In genomic region chr7:93231799-93232672, GRCh38 we compare ENCODE assay signal across 8 cellular contexts. TPM values are rescaled to one million over a fixed set of nuclear protein-coding genes. Genes with fewer than 3 reads are reported as not detected.
DNase-seq lines count a peak whose midpoint lies in the region; ATAC-seq and TF ChIP-seq lines count a peak whose summit lies in the region.

Gene VPS50, plus strand, starts transcription at chr7:93232366. Its CDS starts 102 bp downstream, at chr7:93232468.

- CTCF ChIA-PET in naive thymus-derived CD4-positive, alpha-beta T cell (lab: Charles Lee), result interaction anchor here (0.7 to 1.6 kb wide), 5 partner anchors 8 to 395 kb away, joined by 3 to 9 read pairs (median 4); partner anchors contain the start of gene CDK6

- peak within 1 kb of the TSS; percentile 99 for H2AFZ ChIP-seq in DND-41 (ENCODE audit: low read depth, low read length)
- H2AFZ ChIP-seq in GM23338, result peak within 1 kb of the TSS; percentile 92
- H2AFZ ChIP-seq in fibroblast of lung (ENCODE audit: low read length), result peak within 1 kb of the TSS; percentile 100

- H3K79me2 ChIP-seq in DND-41 (ENCODE audit: insufficient read depth, low read length), result peaks cover 34% of the 10 kb centered on the region
- H3K79me2 ChIP-seq in GM23338 (replicated peaks; ENCODE audit: insufficient read depth), result peaks cover 21% of the 10 kb centered on the region; the same call in 1 of the 2 replicates
- peaks cover 15% of the 10 kb centered on the region for H3K79me2 ChIP-seq in fibroblast of lung (ENCODE audit: control insufficient read depth, insufficient read depth, low read length)

- no peaks in the 10 kb centered on the region for H4K20me1 ChIP-seq in DND-41 (ENCODE audit: insufficient read depth, low read length)
- H4K20me1 ChIP-seq in GM23338 (replicated peaks; ENCODE audit: insufficient read depth), result no peaks in the 10 kb centered on the region
- H4K20me1 ChIP-seq in fibroblast of lung (ENCODE audit: control insufficient read depth, extremely low read depth, insufficient read depth, low read length), result no peaks in the 10 kb centered on the region

- H3K4me1 ChIP-seq in DND-41 (ENCODE audit: insufficient read depth, low read length) (peaks cover 32% of the 10 kb centered on the region), GM23338 (ENCODE audit: insufficient read depth) (no peaks in the 10 kb centered on the region), fibroblast of lung (ENCODE audit: control insufficient read depth, extremely low read depth, insufficient read depth, low read length) (no peaks in the 10 kb centered on the region)
- peaks cover 6% of the 10 kb centered on the region in 2 donors for H3K4me1 ChIP-seq in naive thymus-derived CD4-positive, alpha-beta T cell (ENCODE audit: control insufficient read depth in 2 of 2, insufficient read depth in 2 of 2, low read length in 2 of 2)

- TF ChIP-seq CTCF in DND-41 (IDR thresholded peaks at IDR 0.05; ENCODE audit: borderline replicate concordance, extremely low read depth, low read length, poor library complexity, severe bottlenecking) (no peak), GM23338 (conservative IDR thresholded peaks at IDR 0.05; ENCODE audit: low read depth in 2 of 2) (peak; percentile 15 to 44; a peak in 2 of 4 replicates), fibroblast of lung (conservative IDR thresholded peaks at IDR 0.05 in 1 of 2, IDR thresholded peaks at IDR 0.05 in 1 of 2; ENCODE audit: low read depth in 1 of 2, low read length in 2 of 2) (no peak)

- no peaks in the 10 kb centered on the region for H3K9me2 ChIP-seq in GM23338 (ENCODE audit: insufficient read depth)

- DNase-seq in DND-41 (peak; percentile 96), GM23338 (ENCODE audit: low spot score) (peak; percentile 99), LHCN-M2 (ENCODE audit: low read depth) (peak; percentile 98), RPMI8226 (peak; percentile 97), fibroblast of lung (ENCODE audit: low read depth in 2 of 2) (peak; percentile 94 to 96)
- peak; percentile 79 to 80 for DNase-seq in activated T-helper 1 cell treated with anti-CD3 and anti-CD28 coated beads, Interleukin-2, amount 50 U/mL, for 16 hours (ENCODE audit: low read depth in 1 of 2, low spot score in 1 of 2)
- peak; percentile 74 to 97 (median 96) for DNase-seq in naive thymus-derived CD4-positive, alpha-beta T cell
- peak; percentile 91 for DNase-seq in stimulated activated naive B cell treated with anti-CD40 and anti-IgM and Interleukin-4, amounts not matched to agents 10 μg/mL and 1 μg/mL and 100 μg/mL, for 72 hours

- peak within 1 kb of the TSS; percentile 78 for H3K27ac ChIP-seq in DND-41 (ENCODE audit: low read length)
- H3K27ac ChIP-seq in GM23338 (ENCODE audit: low read depth), result peak within 1 kb of the TSS; percentile 51; the same call in 1 of the 2 replicates
- H3K27ac ChIP-seq in fibroblast of lung (ENCODE audit: insufficient read depth, low read length), result peak within 1 kb of the TSS; percentile 58
- peak within 1 kb of the TSS; percentile 89 for H3K27ac ChIP-seq in naive thymus-derived CD4-positive, alpha-beta T cell (ENCODE audit: low read depth, low read length)

- no peaks in the 10 kb centered on the region for H3F3A ChIP-seq in GM23338 (replicated peaks; ENCODE audit: low read depth)

- POLR2A ChIA-PET in naive thymus-derived CD4-positive, alpha-beta T cell (lab: Charles Lee), result interaction anchor here (0.5 to 2.6 kb wide), 9 partner anchors 8 to 1352 kb away, joined by 3 to 14 read pairs (median 7); partner anchors contain the start of genes AKAP9, GATAD1, PEX1 and RBM48

- H3K4me3 Mint-ChIP-seq in GM23338, result peak within 1 kb of the TSS; percentile 94
- peak within 1 kb of the TSS; percentile 91 to 99 (median 97) for H3K4me3 Mint-ChIP-seq in naive thymus-derived CD4-positive, alpha-beta T cell
- H3K4me3 Mint-ChIP-seq in stimulated activated naive B cell treated with anti-CD40 and anti-IgM and Interleukin-4, amounts not matched to agents 10 μg/mL and 1 μg/mL and 100 μg/mL, for 72 hours, result peak within 1 kb of the TSS; percentile 96 to 99

- peak; percentile 99 for ATAC-seq in DND-41 (ENCODE audit: insufficient read depth, low read depth)
- ATAC-seq in GM23338, result peak; percentile 96
- ATAC-seq in naive thymus-derived CD4-positive, alpha-beta T cell, result peak; percentile 98
- peak; percentile 99 for ATAC-seq in stimulated activated naive B cell treated with anti-CD40 and anti-IgM and Interleukin-4, amounts not matched to agents 10 μg/mL and 1 μg/mL and 100 μg/mL, for 72 hours (replicated peaks)

- H3K27ac Mint-ChIP-seq in GM23338, result peak within 1 kb of the TSS; percentile 95
- H3K27ac Mint-ChIP-seq in naive thymus-derived CD4-positive, alpha-beta T cell, result peak within 1 kb of the TSS; percentile 93 to 99 (median 98)
- peak within 1 kb of the TSS; percentile 95 for H3K27ac Mint-ChIP-seq in stimulated activated naive B cell treated with anti-CD40 and anti-IgM and Interleukin-4, amounts not matched to agents 10 μg/mL and 1 μg/mL and 100 μg/mL, for 72 hours

- H3K9me3 ChIP-seq in DND-41 (ENCODE audit: insufficient read depth, low read length, severe bottlenecking) (no peaks in the 10 kb centered on the region), fibroblast of lung (ENCODE audit: control insufficient read depth, insufficient read depth, low read depth, low read length) (no peaks in the 10 kb centered on the region)
- no peaks in the 10 kb centered on the region for H3K9me3 ChIP-seq in naive thymus-derived CD4-positive, alpha-beta T cell (ENCODE audit: control insufficient read depth in 2 of 3, low read length in 3 of 3)

- H3K36me3 ChIP-seq in DND-41 (ENCODE audit: insufficient read depth, low read length), result no peaks in the 10 kb centered on the region
- no peaks in the 10 kb centered on the region for H3K36me3 ChIP-seq in GM23338 (ENCODE audit: insufficient read depth)
- no peaks in the 10 kb centered on the region for H3K36me3 ChIP-seq in fibroblast of lung (ENCODE audit: control insufficient read depth, insufficient read depth, low read length)
- H3K36me3 ChIP-seq in naive thymus-derived CD4-positive, alpha-beta T cell (ENCODE audit: control insufficient read depth in 2 of 3, insufficient read depth in 3 of 3, low read length in 3 of 3), result peaks cover 0 to 2% (median 0%) of the 10 kb centered on the region in 3 experiments

- H3K4me2 ChIP-seq in DND-41 (ENCODE audit: insufficient read depth, low read length), result peak within 1 kb of the TSS; percentile 79
- H3K4me2 ChIP-seq in GM23338, result peak within 1 kb of the TSS; percentile 82
- H3K4me2 ChIP-seq in fibroblast of lung (ENCODE audit: extremely low read depth, insufficient read depth, low read length), result peak within 1 kb of the TSS; percentile 95

- intact Hi-C loops in naive thymus-derived CD4-positive, alpha-beta T cell (cut with micrococcal nuclease), result loop anchor here (1.0 to 10.0 kb wide), 24 partner anchors 13 to 1426 kb away; partner anchors contain the start of genes AKAP9 (in 2 of the 2), BET1 (in 2 of the 2), CASD1 (in 2 of the 2) and CYP51A1 (in 2 of the 2)

- no peaks in the 10 kb centered on the region for H3K36me3 Mint-ChIP-seq in GM23338 (ENCODE audit: low read depth)
- no peaks in the 10 kb centered on the region for H3K36me3 Mint-ChIP-seq in naive thymus-derived CD4-positive, alpha-beta T cell
- H3K36me3 Mint-ChIP-seq in stimulated activated naive B cell treated with anti-CD40 and anti-IgM and Interleukin-4, amounts not matched to agents 10 μg/mL and 1 μg/mL and 100 μg/mL, for 72 hours, result no peaks in the 10 kb centered on the region

- H3K27me3 ChIP-seq in DND-41 (ENCODE audit: insufficient read depth, low read length, poor library complexity) (no peaks in the 10 kb centered on the region), GM23338 (ENCODE audit: insufficient read depth) (no peaks in the 10 kb centered on the region), fibroblast of lung (ENCODE audit: control insufficient read depth, insufficient read depth, low read length) (no peaks in the 10 kb centered on the region)
- H3K27me3 ChIP-seq in naive thymus-derived CD4-positive, alpha-beta T cell (ENCODE audit: control insufficient read depth in 2 of 2, insufficient read depth in 2 of 2, low read length in 2 of 2), result no peaks in the 10 kb centered on the region

- H3K9ac ChIP-seq in DND-41 (ENCODE audit: low read depth, low read length) (peak within 1 kb of the TSS; percentile 63), fibroblast of lung (ENCODE audit: insufficient read depth, low read length) (peak within 1 kb of the TSS; percentile 60)

- H3K4me1 Mint-ChIP-seq in GM23338, result no peaks in the 10 kb centered on the region
- H3K4me1 Mint-ChIP-seq in naive thymus-derived CD4-positive, alpha-beta T cell, result peaks cover 5 to 38% (median 21%) of the 10 kb centered on the region in 7 donors
- H3K4me1 Mint-ChIP-seq in stimulated activated naive B cell treated with anti-CD40 and anti-IgM and Interleukin-4, amounts not matched to agents 10 μg/mL and 1 μg/mL and 100 μg/mL, for 72 hours, result peaks cover 2 to 10% of the 10 kb centered on the region in 2 donors

- no peaks in the 10 kb centered on the region for H3K27me3 Mint-ChIP-seq in GM23338 (ENCODE audit: insufficient read depth, low read depth, poor library complexity)
- H3K27me3 Mint-ChIP-seq in naive thymus-derived CD4-positive, alpha-beta T cell, result peaks cover 0 to 12% (median 0%) of the 10 kb centered on the region in 5 donors
- H3K27me3 Mint-ChIP-seq in stimulated activated naive B cell treated with anti-CD40 and anti-IgM and Interleukin-4, amounts not matched to agents 10 μg/mL and 1 μg/mL and 100 μg/mL, for 72 hours, result no peaks in the 10 kb centered on the region

- H3K4me3 ChIP-seq in DND-41 (ENCODE audit: low read depth in 1 of 2, low read length in 2 of 2) (peak within 1 kb of the TSS; percentile 53 to 74), GM23338 (peak within 1 kb of the TSS; percentile 67), fibroblast of lung (replicated peaks in 1 of 4; ENCODE audit: control extremely low read depth in 1 of 4, insufficient read depth in 1 of 4, low read depth in 3 of 4, low read length in 4 of 4) (peak within 1 kb of the TSS; percentile 91 to 99 (median 93))
- peak within 1 kb of the TSS; percentile 93 for H3K4me3 ChIP-seq in naive thymus-derived CD4-positive, alpha-beta T cell (ENCODE audit: low read length)

- H3K9me3 Mint-ChIP-seq in GM23338, result no peaks in the 10 kb centered on the region
- peaks cover 0 to 4% (median 0%) of the 10 kb centered on the region in 11 donors for H3K9me3 Mint-ChIP-seq in naive thymus-derived CD4-positive, alpha-beta T cell
- H3K9me3 Mint-ChIP-seq in stimulated activated naive B cell treated with anti-CD40 and anti-IgM and Interleukin-4, amounts not matched to agents 10 μg/mL and 1 μg/mL and 100 μg/mL, for 72 hours, result no peaks in the 10 kb centered on the region

RNA-seq across cellular contexts. Expression of gene VPS50, which starts in this region (rescaled TPM):
- total RNA-seq in GM23338 (2014; rRNA removed; shearing (Covaris generic)), result 12.3 and 20.5 TPM in 2 replicates
- polyA plus RNA-seq in GM23338 (2016; fragmentation: Nextera tagmentation; extraction: Ambion mirVana), result 3.2 and 4.3 TPM in 2 replicates
- 32.5 and 42.2 TPM in 2 replicates for total RNA-seq in LHCN-M2 (2014; rRNA removed)
- 6.0 TPM for polyA plus RNA-seq in LHCN-M2 (2012)
- 43.7 and 46.4 TPM in 2 replicates for total RNA-seq in fibroblast of lung
- polyA plus RNA-seq in fibroblast of lung, result 14.4 and 16.1 TPM in 2 replicates
- 9.1 and 9.3 TPM in 2 replicates for polyA plus RNA-seq in fibroblast of lung (2012)
- 9.7 and 11.5 TPM in 2 replicates for polyA minus RNA-seq in fibroblast of lung (ENCODE audit: low replicate concordance)
- 10 to 100 TPM; 19.8 to 44.2 (median 36.8) TPM for total RNA-seq in naive thymus-derived CD4-positive, alpha-beta T cell
- polyA plus RNA-seq in naive thymus-derived CD4-positive, alpha-beta T cell, result 10 to 100 TPM; 15.3 to 15.5 TPM

Comparison
In these comparisons a context has a peak if more than half of its experiments do, and no peak if none do; other contexts are left out.
1. Peak in every context shown above with its lines: DNase-seq, ATAC-seq, H3K4me3 ChIP-seq and H3K27ac ChIP-seq.
2. CTCF ChIP-seq: peak in GM23338 (2 of 2); none in DND-41 (single experiment) and fibroblast of lung (0 of 2).